ENCODE assay signal across 1 cellular context in genomic region chr17:83162035-83162745, GRCh38.
TF ChIP-seq lines count a peak whose summit lies in the region.

No MANE protein-coding gene starts in this region.

TF ChIP-seq in HepG2, 621 proteins besides CTCF, POLR2A, EP300 and RAD21 (continued from another document and continues in another):
- TF ChIP-seq PAXIP1 (CRISPR knock-in tag; conservative IDR thresholded peaks at IDR 0.05) (peak; percentile 8; the same call in 1 of the 2 replicates), ISL2 (CRISPR knock-in tag; IDR thresholded peaks at IDR 0.05) (no peak), SMARCE1 (IDR thresholded peaks at IDR 0.05; ENCODE audit: borderline replicate concordance) (no peak), ARNT (IDR thresholded peaks at IDR 0.05) (no peak), ETV6 (CRISPR knock-in tag; conservative IDR thresholded peaks at IDR 0.05) (no peak), NFRKB (IDR thresholded peaks at IDR 0.05) (no peak), NFE2L1 (CRISPR knock-in tag; IDR thresholded peaks at IDR 0.05; ENCODE audit: borderline replicate concordance) (no peak), MEIS2 (CRISPR knock-in tag; IDR thresholded peaks at IDR 0.05) (no peak), SRSF4 (IDR thresholded peaks at IDR 0.05; ENCODE audit: low read depth, low read length, poor library complexity, severe bottlenecking) (no peak), ZXDC (CRISPR knock-in tag; IDR thresholded peaks at IDR 0.05) (no peak), ZNF75D (CRISPR knock-in tag; IDR thresholded peaks at IDR 0.05; ENCODE audit: borderline replicate concordance) (no peak), ZNF746 (CRISPR knock-in tag; IDR thresholded peaks at IDR 0.05) (no peak), ZNF503 (CRISPR knock-in tag; IDR thresholded peaks at IDR 0.05) (no peak), GLI4 (CRISPR knock-in tag; IDR thresholded peaks at IDR 0.05; ENCODE audit: borderline replicate concordance) (no peak), HOXA5 (CRISPR knock-in tag; IDR thresholded peaks at IDR 0.05) (no peak), MIXL1 (CRISPR knock-in tag; IDR thresholded peaks at IDR 0.05) (no peak), MAFK (conservative IDR thresholded peaks at IDR 0.05 in 1 of 2, IDR thresholded peaks at IDR 0.05 in 1 of 2; ENCODE audit: low read length in 2 of 2) (no peak), EZH2 (conservative IDR thresholded peaks at IDR 0.05; ENCODE audit: low read depth, low read length) (no peak), KDM5B (CRISPR knock-in tag; IDR thresholded peaks at IDR 0.05; ENCODE audit: borderline replicate concordance) (no peak), ZNF383 (CRISPR knock-in tag; IDR thresholded peaks at IDR 0.05; ENCODE audit: borderline replicate concordance) (no peak), CENPX (CRISPR knock-in tag; IDR thresholded peaks at IDR 0.05) (no peak), PAF1 (CRISPR knock-in tag; IDR thresholded peaks at IDR 0.05) (no peak), ZNF883 (CRISPR knock-in tag; IDR thresholded peaks at IDR 0.05; ENCODE audit: not compliant biosample characterization) (no peak), SSRP1 (CRISPR knock-in tag; IDR thresholded peaks at IDR 0.05) (no peak), ZNF17 (CRISPR knock-in tag; IDR thresholded peaks at IDR 0.05) (no peak), E2F1 (CRISPR knock-in tag; IDR thresholded peaks at IDR 0.05) (no peak), NBN (conservative IDR thresholded peaks at IDR 0.05) (no peak), ZNF557 (CRISPR knock-in tag; IDR thresholded peaks at IDR 0.05) (no peak), MTERF4 (CRISPR knock-in tag; IDR thresholded peaks at IDR 0.05) (no peak), SALL1 (CRISPR knock-in tag; IDR thresholded peaks at IDR 0.05) (peak; percentile 20; the same call in 1 of the 2 replicates), ARID3A (IDR thresholded peaks at IDR 0.05; ENCODE audit: low read depth, low read length) (no peak), TERF1 (CRISPR knock-in tag; IDR thresholded peaks at IDR 0.05) (no peak), HOXA9 (CRISPR knock-in tag; IDR thresholded peaks at IDR 0.05; ENCODE audit: borderline replicate concordance) (no peak), U2AF2 (IDR thresholded peaks at IDR 0.05; ENCODE audit: low read depth, low read length) (no peak), CSRNP2 (CRISPR knock-in tag; conservative IDR thresholded peaks at IDR 0.05; ENCODE audit: low read depth) (no peak), POLR2AphosphoS5 (IDR thresholded peaks at IDR 0.05; ENCODE audit: low read depth, low read length) (no peak), ZNF24 (IDR thresholded peaks at IDR 0.05) (no peak), RNF2 (conservative IDR thresholded peaks at IDR 0.05; ENCODE audit: low read depth) (0 out of 2 replicates have a peak, but pooled peaks have one; percentile 10), ZNF878 (CRISPR knock-in tag; IDR thresholded peaks at IDR 0.05) (no peak), BATF2 (CRISPR knock-in tag; IDR thresholded peaks at IDR 0.05) (no peak), E2F2 (CRISPR knock-in tag; IDR thresholded peaks at IDR 0.05; ENCODE audit: borderline replicate concordance) (no peak), ZNF292 (CRISPR knock-in tag; IDR thresholded peaks at IDR 0.05; ENCODE audit: borderline replicate concordance, low read depth) (no peak), FOXA3 (CRISPR knock-in tag; IDR thresholded peaks at IDR 0.05) (peak; percentile 81; the same call in 1 of the 2 replicates), DMTF1 (CRISPR knock-in tag; IDR thresholded peaks at IDR 0.05) (no peak), ZNF737 (CRISPR knock-in tag; IDR thresholded peaks at IDR 0.05; ENCODE audit: borderline replicate concordance) (no peak), ZFP36L1 (CRISPR knock-in tag; IDR thresholded peaks at IDR 0.05) (no peak), ZNF484 (CRISPR knock-in tag; IDR thresholded peaks at IDR 0.05; ENCODE audit: borderline replicate concordance, low read depth) (no peak)
